In the genomic region with DNA sequence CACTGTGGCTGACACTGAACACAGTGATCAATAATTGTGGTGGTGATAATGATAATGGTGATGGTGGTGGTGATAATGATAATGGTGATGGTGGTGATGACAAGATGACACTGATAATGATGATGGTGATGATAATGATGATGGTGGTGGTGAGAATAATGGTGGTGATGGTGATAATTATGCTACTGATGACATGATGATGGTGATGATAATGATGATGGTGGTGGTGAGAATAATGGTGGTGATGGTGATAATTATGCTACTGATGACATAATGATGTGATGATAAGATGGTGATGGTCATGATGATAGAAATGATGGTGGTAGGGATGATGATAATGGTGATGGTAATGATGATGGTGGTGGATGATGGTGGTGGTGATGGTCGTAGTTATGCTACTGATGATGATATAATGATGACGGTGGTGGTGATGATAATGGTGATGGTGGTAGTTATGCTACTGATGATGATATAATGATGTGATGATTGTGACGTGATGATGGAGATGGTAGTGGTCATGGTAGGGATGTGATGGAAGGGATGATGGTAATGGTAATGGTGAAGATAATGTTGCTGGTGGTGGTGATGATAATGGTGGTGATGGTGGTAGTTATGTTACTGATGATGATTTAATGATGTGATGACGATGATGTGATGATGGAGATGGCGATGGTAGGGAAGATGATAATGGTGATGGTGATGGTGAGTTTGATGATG, we compare ENCODE assay signal across 22 cellular contexts.
A peak's percentile ranks its signal among the peaks of the same experiment; 100 is the strongest.
DNase-seq lines count a peak whose midpoint lies in the region; ATAC-seq, FAIRE-seq and TF ChIP-seq lines count a peak whose summit lies in the region.
"Had no signal": no experiment of that assay in that cellular context is flagged by ENCODE, and none has a peak within 500 bp of the region (broad histone marks: within the 10 kb centered on the region; RNA-seq: fewer than 3 reads in every experiment).

No MANE protein-coding gene starts in this region.

- POLR2A ChIA-PET in GM12878 (lab: Charles Lee) = no interaction called here

- H3K4me3 ChIP-seq in GM12878 (no peak overlapping the region), esophagus muscularis mucosa (no peak overlapping the region)
- H3K4me3 ChIP-seq: BLaER1, GM23248 had no signal

- CTCF ChIA-PET in GM12878 (lab: Yijun Ruan, JAX) = no interaction called here

- intact Hi-C loops in GM12878 (cut with micrococcal nuclease; ENCODE audit: unreplicated experiment) = no loop called here
- intact Hi-C loops in esophagus muscularis mucosa (cut with DNase I) = loop anchor here (10.0 kb wide), 1 partner anchor 59 kb away; no protein-coding TSS in a partner anchor
- intact Hi-C loops in Right ventricle myocardium superior (cut with DNase I) = no loop called here

- H3K79me2 ChIP-seq in GM12878 (ENCODE audit: control insufficient read depth, insufficient read depth, low read length) = no peaks in the 10 kb centered on the region

- H3K36me3 ChIP-seq in GM12878 (ENCODE audit: control insufficient read depth in 2 of 2, insufficient read depth in 2 of 2, low read length in 1 of 2) (no peaks in the 10 kb centered on the region), esophagus muscularis mucosa (no peaks in the 10 kb centered on the region)
- H3K36me3 ChIP-seq: BLaER1 had no signal

- no TSS peak for BruUV-seq in GM12878 (replicated peaks; lab: Mats Ljungman, UMichigan)

- no peak for TF ChIP-seq RAD21 in GM12878 (IDR thresholded peaks at IDR 0.05; ENCODE audit: insufficient read depth, low read depth, low read length)

- H3K27ac ChIP-seq in GM12878 (ENCODE audit: control insufficient read depth, insufficient read depth) (no peak overlapping the region), esophagus muscularis mucosa (replicated peaks in 1 of 4) (no peak overlapping the region)
- H3K27ac ChIP-seq: BLaER1, C4-2B, GM23248 had no signal

- H3K27me3 ChIP-seq in GM12878 (replicated peaks in 1 of 2; ENCODE audit: control insufficient read depth in 2 of 2, insufficient read depth in 2 of 2, low read length in 1 of 2) = no peaks in the 10 kb centered on the region
- no peaks in the 10 kb centered on the region for H3K27me3 ChIP-seq in esophagus muscularis mucosa

- no peaks in the 10 kb centered on the region for H3K4me1 ChIP-seq in GM12878 (ENCODE audit: control insufficient read depth, insufficient read depth, low read length)
- H3K4me1 ChIP-seq in esophagus muscularis mucosa = no peaks in the 10 kb centered on the region
- H3K4me1 ChIP-seq: BLaER1, Caco-2 had no signal

- H3K9me3 ChIP-seq in GM12878 (replicated peaks; ENCODE audit: control insufficient read depth, insufficient read depth, low read length) = no peaks in the 10 kb centered on the region; the same call in 2 of the 3 replicates
- no peaks in the 10 kb centered on the region for H3K9me3 ChIP-seq in esophagus muscularis mucosa
- H3K9me3 ChIP-seq: BLaER1, Caco-2 had no signal

- RAD21 ChIA-PET in GM12878 (lab: Charles Lee; ENCODE audit: unreplicated experiment) = no interaction called here

- H2AFZ ChIP-seq in GM12878 (ENCODE audit: control insufficient read depth, low read depth, low read length) = no peak overlapping the region
- H2AFZ ChIP-seq: GM23248 had no signal

- no peak for TF ChIP-seq POLR2A in GM12892 (IDR thresholded peaks at IDR 0.05; ENCODE audit: low read depth, low read length)
- no peak for TF ChIP-seq POLR2A in GM12878 (IDR thresholded peaks at IDR 0.05; ENCODE audit: low read depth, low read length)
- no peak for TF ChIP-seq POLR2A in esophagus muscularis mucosa (IDR thresholded peaks at IDR 0.05; ENCODE audit: low read depth)

- H3K4me2 ChIP-seq in GM12878 (ENCODE audit: control insufficient read depth, insufficient read depth) = no peak overlapping the region
- H3K4me2 ChIP-seq: BLaER1 had no signal

- DNase-seq in GM12892 (ENCODE audit: insufficient read length) (no peak), HTR-8/SVneo (ENCODE audit: insufficient read length, low spot score) (no peak), GM12878 (ENCODE audit: low read depth, low spot score) (no peak), esophagus muscularis mucosa (ENCODE audit: extremely low spot score) (peak; percentile 24), Right ventricle myocardium superior (no peak), NCI-H128 (lab: John Stamatoyannopoulos, UW; ENCODE audit: unreplicated experiment) (no peak), DMS53 treated with DMSO at 0.1 percent for 48 hours (lab: John Stamatoyannopoulos, UW; ENCODE audit: unreplicated experiment) (no peak)
- DNase-seq: Caco-2; CD4-positive, CD25-positive, alpha-beta regulatory T cell; CD8-positive, alpha-beta T cell; DMS153; DMS79; EL; GDM1; GM23248; H9; HFFc6 had no signal

- ATAC-seq in GM12878 = no peak
- ATAC-seq in Right ventricle myocardium superior (ENCODE audit: poor library complexity) = no peak
- no peak for ATAC-seq in HG03571 (IDR thresholded peaks at IDR 0.05; ENCODE audit: unreplicated experiment)
- ATAC-seq: CD8-positive, alpha-beta T cell; HCT116 had no signal

- FAIRE-seq in GM12892 (lab: Jason Lieb, UNC) = peak; percentile 17
- peak; percentile 100 for FAIRE-seq in HTR-8/SVneo (lab: Jason Lieb, UNC)
- FAIRE-seq in GM12878 (lab: Jason Lieb, UNC) = no peak
- FAIRE-seq: GM19239 had no signal

- TF ChIP-seq EP300 in GM12878 (IDR thresholded peaks at IDR 0.05; ENCODE audit: borderline replicate concordance in 1 of 2, control insufficient read depth in 1 of 2, low read depth in 2 of 2, low read length in 2 of 2) = no peak
- no peak for TF ChIP-seq EP300 in esophagus muscularis mucosa (IDR thresholded peaks at IDR 0.05)

- H3K9ac ChIP-seq in GM12878 (ENCODE audit: control insufficient read depth, insufficient read depth, low read length) = no peak overlapping the region
- H3K9ac ChIP-seq: BLaER1, GM23248 had no signal

- 16% methylated on average over 5 of the region's 5 CpGs for WGBS in GM12878 (ENCODE audit: insufficient coverage, insufficient replicate concordance, low lambda C conversion rate, missing lambda C conversion rate)
- 92% methylated on average over 5 of the region's 5 CpGs for WGBS in esophagus muscularis mucosa

- SMC1A ChIA-PET in GM12878 (lab: Charles Lee; ENCODE audit: uncharacterized antibody, unreplicated experiment) = no interaction called here

- in situ Hi-C loops in GM12878 (cut with MboI) = no loop called here

- TF ChIP-seq CTCF in GM12878 (IDR thresholded peaks at IDR 0.05 in 2 of 3, conservative IDR thresholded peaks at IDR 0.05 in 1 of 3; ENCODE audit: control insufficient read depth in 2 of 3, extremely low read depth in 1 of 3, insufficient read depth in 1 of 3, low read depth in 3 of 3, low read length in 3 of 3) (no peak), esophagus muscularis mucosa (IDR thresholded peaks at IDR 0.05) (no peak)

- no peaks in the 10 kb centered on the region for H4K20me1 ChIP-seq in GM12878 (ENCODE audit: control insufficient read depth, insufficient read depth)
- H4K20me1 ChIP-seq: BLaER1 had no signal

TF ChIP-seq in GM12878, 131 proteins besides CTCF, POLR2A, EP300 and RAD21:
- TF ChIP-seq ZBED1 (IDR thresholded peaks at IDR 0.05; ENCODE audit: borderline replicate concordance) = no peak
- TF ChIP-seq FOXK2 (IDR thresholded peaks at IDR 0.05) = 0 out of 2 replicates have a peak, but pooled peaks have one; percentile 11
- TF ChIP-seq SREBF2 (IDR thresholded peaks at IDR 0.05; ENCODE audit: low read length) = no peak
- TF ChIP-seq ETV6 (conservative IDR thresholded peaks at IDR 0.05 in 1 of 2, IDR thresholded peaks at IDR 0.05 in 1 of 2; ENCODE audit: borderline replicate concordance in 1 of 2, low read depth in 1 of 2) = no peak
- TF ChIP-seq E4F1 (IDR thresholded peaks at IDR 0.05; ENCODE audit: borderline replicate concordance, partially characterized antibody) = peak; percentile 28
- no peak for TF ChIP-seq CREB1 (IDR thresholded peaks at IDR 0.05; ENCODE audit: low read depth)
- TF ChIP-seq SMC3 (IDR thresholded peaks at IDR 0.05; ENCODE audit: borderline replicate concordance, low read length) = no peak
